2 cellular contexts compared by ENCODE assay signal in genomic region chr9:38090170-38090569, GRCh38.
A peak's percentile ranks its signal among the peaks of the same experiment; 100 is the strongest.
TF ChIP-seq lines count a peak whose summit lies in the region.

No MANE protein-coding gene starts in this region.

TF ChIP-seq in K562, 482 proteins besides CTCF, POLR2A, EP300 and RAD21 (continued from another document):
- TF ChIP-seq, protein P1, sequence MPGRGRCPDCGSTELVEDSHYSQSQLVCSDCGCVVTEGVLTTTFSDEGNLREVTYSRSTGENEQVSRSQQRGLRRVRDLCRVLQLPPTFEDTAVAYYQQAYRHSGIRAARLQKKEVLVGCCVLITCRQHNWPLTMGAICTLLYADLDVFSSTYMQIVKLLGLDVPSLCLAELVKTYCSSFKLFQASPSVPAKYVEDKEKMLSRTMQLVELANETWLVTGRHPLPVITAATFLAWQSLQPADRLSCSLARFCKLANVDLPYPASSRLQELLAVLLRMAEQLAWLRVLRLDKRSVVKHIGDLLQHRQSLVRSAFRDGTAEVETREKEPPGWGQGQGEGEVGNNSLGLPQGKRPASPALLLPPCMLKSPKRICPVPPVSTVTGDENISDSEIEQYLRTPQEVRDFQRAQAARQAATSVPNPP (IDR thresholded peaks at IDR 0.05; ENCODE audit: borderline replicate concordance, insufficient read depth, insufficient read length), result no peak
- TF ChIP-seq HDAC6 (IDR thresholded peaks at IDR 0.05; ENCODE audit: low read depth, low read length), result no peak
- TF ChIP-seq U2AF1 (optimal IDR thresholded peaks at IDR 0.05; ENCODE audit: low read depth, low read length), result no peak
- TF ChIP-seq RBM22 (IDR thresholded peaks at IDR 0.05; ENCODE audit: low read depth, low read length, poor library complexity, severe bottlenecking), result no peak
- TF ChIP-seq C11orf30 (IDR thresholded peaks at IDR 0.05; ENCODE audit: low read depth), result peak; percentile 30; the same call in 1 of the 2 replicates
- TF ChIP-seq MBD2 (IDR thresholded peaks at IDR 0.05; ENCODE audit: borderline replicate concordance, low read depth), result no peak
- no peak for TF ChIP-seq ZNF12 (CRISPR knock-in tag; IDR thresholded peaks at IDR 0.05)

TF ChIP-seq in SK-N-SH treated with all-trans-retinoic acid at 6 μM for 48 hours, 23 proteins besides CTCF, POLR2A, EP300 and RAD21 (continued from another document):
- TF ChIP-seq, protein P2, sequence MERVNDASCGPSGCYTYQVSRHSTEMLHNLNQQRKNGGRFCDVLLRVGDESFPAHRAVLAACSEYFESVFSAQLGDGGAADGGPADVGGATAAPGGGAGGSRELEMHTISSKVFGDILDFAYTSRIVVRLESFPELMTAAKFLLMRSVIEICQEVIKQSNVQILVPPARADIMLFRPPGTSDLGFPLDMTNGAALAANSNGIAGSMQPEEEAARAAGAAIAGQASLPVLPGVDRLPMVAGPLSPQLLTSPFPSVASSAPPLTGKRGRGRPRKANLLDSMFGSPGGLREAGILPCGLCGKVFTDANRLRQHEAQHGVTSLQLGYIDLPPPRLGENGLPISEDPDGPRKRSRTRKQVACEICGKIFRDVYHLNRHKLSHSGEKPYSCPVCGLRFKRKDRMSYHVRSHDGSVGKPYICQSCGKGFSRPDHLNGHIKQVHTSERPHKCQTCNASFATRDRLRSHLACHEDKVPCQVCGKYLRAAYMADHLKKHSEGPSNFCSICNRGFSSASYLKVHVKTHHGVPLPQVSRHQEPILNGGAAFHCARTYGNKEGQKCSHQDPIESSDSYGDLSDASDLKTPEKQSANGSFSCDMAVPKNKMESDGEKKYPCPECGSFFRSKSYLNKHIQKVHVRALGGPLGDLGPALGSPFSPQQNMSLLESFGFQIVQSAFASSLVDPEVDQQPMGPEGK (CRISPR knock-in tag; IDR thresholded peaks at IDR 0.05; ENCODE audit: borderline replicate concordance), result no peak
- TF ChIP-seq CSDC2 (CRISPR knock-in tag; IDR thresholded peaks at IDR 0.05), result no peak
- no peak for TF ChIP-seq GLIS3 (CRISPR knock-in tag; IDR thresholded peaks at IDR 0.05)
- no peak for TF ChIP-seq PPARA (CRISPR knock-in tag; IDR thresholded peaks at IDR 0.05; ENCODE audit: borderline replicate concordance)
- TF ChIP-seq, protein P3, sequence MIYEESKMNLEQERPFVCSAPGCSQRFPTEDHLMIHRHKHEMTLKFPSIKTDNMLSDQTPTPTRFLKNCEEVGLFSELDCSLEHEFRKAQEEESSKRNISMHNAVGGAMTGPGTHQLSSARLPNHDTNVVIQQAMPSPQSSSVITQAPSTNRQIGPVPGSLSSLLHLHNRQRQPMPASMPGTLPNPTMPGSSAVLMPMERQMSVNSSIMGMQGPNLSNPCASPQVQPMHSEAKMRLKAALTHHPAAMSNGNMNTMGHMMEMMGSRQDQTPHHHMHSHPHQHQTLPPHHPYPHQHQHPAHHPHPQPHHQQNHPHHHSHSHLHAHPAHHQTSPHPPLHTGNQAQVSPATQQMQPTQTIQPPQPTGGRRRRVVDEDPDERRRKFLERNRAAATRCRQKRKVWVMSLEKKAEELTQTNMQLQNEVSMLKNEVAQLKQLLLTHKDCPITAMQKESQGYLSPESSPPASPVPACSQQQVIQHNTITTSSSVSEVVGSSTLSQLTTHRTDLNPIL (CRISPR knock-in tag; IDR thresholded peaks at IDR 0.05; ENCODE audit: low read depth), result no peak
- TF ChIP-seq, protein P4, sequence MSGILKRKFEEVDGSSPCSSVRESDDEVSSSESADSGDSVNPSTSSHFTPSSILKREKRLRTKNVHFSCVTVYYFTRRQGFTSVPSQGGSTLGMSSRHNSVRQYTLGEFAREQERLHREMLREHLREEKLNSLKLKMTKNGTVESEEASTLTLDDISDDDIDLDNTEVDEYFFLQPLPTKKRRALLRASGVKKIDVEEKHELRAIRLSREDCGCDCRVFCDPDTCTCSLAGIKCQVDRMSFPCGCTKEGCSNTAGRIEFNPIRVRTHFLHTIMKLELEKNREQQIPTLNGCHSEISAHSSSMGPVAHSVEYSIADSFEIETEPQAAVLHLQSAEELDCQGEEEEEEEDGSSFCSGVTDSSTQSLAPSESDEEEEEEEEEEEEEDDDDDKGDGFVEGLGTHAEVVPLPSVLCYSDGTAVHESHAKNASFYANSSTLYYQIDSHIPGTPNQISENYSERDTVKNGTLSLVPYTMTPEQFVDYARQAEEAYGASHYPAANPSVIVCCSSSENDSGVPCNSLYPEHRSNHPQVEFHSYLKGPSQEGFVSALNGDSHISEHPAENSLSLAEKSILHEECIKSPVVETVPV (CRISPR knock-in tag; IDR thresholded peaks at IDR 0.05), result no peak
- no peak for TF ChIP-seq TSHZ2 (CRISPR knock-in tag; IDR thresholded peaks at IDR 0.05)
- TF ChIP-seq ARNTL (CRISPR knock-in tag; IDR thresholded peaks at IDR 0.05; ENCODE audit: borderline replicate concordance, low read depth), result no peak
- no peak for TF ChIP-seq POU6F1 (CRISPR knock-in tag; IDR thresholded peaks at IDR 0.05; ENCODE audit: borderline replicate concordance, low read depth)
- TF ChIP-seq ISL1 (CRISPR knock-in tag; IDR thresholded peaks at IDR 0.05), result no peak
- TF ChIP-seq ZNF70 (CRISPR knock-in tag; IDR thresholded peaks at IDR 0.05), result no peak
- no peak for TF ChIP-seq ZFP30 (CRISPR knock-in tag; IDR thresholded peaks at IDR 0.05)
- no peak for TF ChIP-seq BACH2 (CRISPR knock-in tag; IDR thresholded peaks at IDR 0.05; ENCODE audit: borderline replicate concordance)
- TF ChIP-seq ZC3H10 (CRISPR knock-in tag; IDR thresholded peaks at IDR 0.05), result no peak
- TF ChIP-seq TOX (CRISPR knock-in tag; IDR thresholded peaks at IDR 0.05; ENCODE audit: borderline replicate concordance), result no peak
- TF ChIP-seq ESRRG (CRISPR knock-in tag; IDR thresholded peaks at IDR 0.05), result no peak
